In the genomic region with DNA sequence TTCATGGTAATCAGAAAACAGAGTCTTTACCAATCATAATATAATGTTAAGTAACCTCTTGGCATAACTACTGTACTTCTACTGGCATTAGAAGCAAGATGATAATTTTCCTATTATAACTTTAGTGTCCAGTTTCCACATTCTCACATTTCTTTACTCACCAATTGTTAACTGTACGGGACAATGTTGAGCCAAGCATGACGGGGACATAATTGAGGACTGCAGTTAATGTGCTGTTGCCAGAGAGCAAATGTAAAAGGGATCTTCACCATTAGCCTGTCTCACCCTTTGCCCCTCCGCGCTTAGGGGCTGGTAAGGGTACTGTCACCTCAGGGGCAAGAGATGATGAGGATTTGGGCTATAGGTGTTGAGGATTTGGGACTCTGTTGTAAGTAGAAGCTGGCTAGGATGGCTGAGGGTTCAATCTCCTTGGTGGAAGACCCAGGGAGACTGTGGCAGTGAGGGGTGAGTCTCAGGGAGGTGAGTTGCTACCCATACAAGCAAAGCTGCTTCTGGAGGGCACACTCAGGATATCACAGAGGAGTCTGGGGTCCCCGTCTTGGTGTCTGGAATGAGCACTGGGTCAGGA, we compare ENCODE assay signal across 1 cellular context.
TF ChIP-seq lines count a peak whose summit lies in the region.

No MANE protein-coding gene starts in this region.

TF ChIP-seq in Ishikawa, 13 proteins besides CTCF, POLR2A, EP300 and RAD21 (continued from another document):
- TF ChIP-seq NFIC (IDR thresholded peaks at IDR 0.05) (peak; percentile 46), FOXM1 (IDR thresholded peaks at IDR 0.05; ENCODE audit: borderline replicate concordance, low read depth) (peak; percentile 26; the same call in 1 of the 2 replicates), TCF12 (IDR thresholded peaks at IDR 0.05; ENCODE audit: low read depth) (no peak), TAF1 (IDR thresholded peaks at IDR 0.05; ENCODE audit: low read depth) (no peak)
